In genomic region chr15:50563756-50564155, GRCh38 we compare ENCODE assay signal across 18 cellular contexts. TPM values are rescaled to one million over a fixed set of nuclear protein-coding genes. Genes with fewer than 3 reads are reported as not detected.
DNase-seq lines count a peak whose midpoint lies in the region; ATAC-seq and TF ChIP-seq lines count a peak whose summit lies in the region.
"Had no signal": no experiment of that assay in that cellular context is flagged by ENCODE, and none has a peak within 500 bp of the region (broad histone marks: within the 10 kb centered on the region; RNA-seq: fewer than 3 reads in every experiment).

No MANE protein-coding gene starts in this region.

- H2AFZ ChIP-seq in GM23338 = no peak overlapping the region

- no peak for TF ChIP-seq CTCF in GM23338 (conservative IDR thresholded peaks at IDR 0.05; ENCODE audit: low read depth in 2 of 2)

- H3K27me3 Mint-ChIP-seq in activated CD8-positive, alpha-beta memory T cell treated with anti-CD3 and anti-CD28 coated beads, Interleukin-2, amount 10 ng/mL, durations not matched to agents 7 days and 5 days = no peaks in the 10 kb centered on the region
- no peaks in the 10 kb centered on the region for H3K27me3 Mint-ChIP-seq in GM23338 (ENCODE audit: insufficient read depth, low read depth, poor library complexity)
- no peaks in the 10 kb centered on the region for H3K27me3 Mint-ChIP-seq in activated T-helper 1 cell treated with anti-CD3 and anti-CD28 coated beads, Interleukin-12 subunit alpha, Interleukin-12 subunit beta, Interleukin-2, Interleukin-4 antibody, amounts not matched to agents 30 ng/mL and 10 ng/mL and 1 ng/mL, durations not matched to agents 14 hours and 24 hours and 36 hours (ENCODE audit: insufficient read depth)
- H3K27me3 Mint-ChIP-seq in stimulated activated memory B cell treated with anti-CD40 and anti-IgM and Interleukin-4, amounts not matched to agents 10 μg/mL and 1 μg/mL and 100 μg/mL, for 72 hours = no peaks in the 10 kb centered on the region

- H3K4me3 Mint-ChIP-seq in activated CD8-positive, alpha-beta memory T cell treated with anti-CD3 and anti-CD28 coated beads, Interleukin-2, amount 10 ng/mL, durations not matched to agents 7 days and 5 days = no peak overlapping the region
- H3K4me3 Mint-ChIP-seq in GM23338 = no peak overlapping the region
- no peak overlapping the region for H3K4me3 Mint-ChIP-seq in activated T-helper 1 cell treated with anti-CD3 and anti-CD28 coated beads, Interleukin-12 subunit alpha, Interleukin-12 subunit beta, Interleukin-2, Interleukin-4 antibody, amounts not matched to agents 30 ng/mL and 10 ng/mL and 1 ng/mL, durations not matched to agents 14 hours and 24 hours and 36 hours
- H3K4me3 Mint-ChIP-seq in stimulated activated memory B cell treated with anti-CD40 and anti-IgM and Interleukin-4, amounts not matched to agents 10 μg/mL and 1 μg/mL and 100 μg/mL, for 72 hours = no peak overlapping the region
- H3K4me3 Mint-ChIP-seq: CD14-positive monocyte had no signal

- H3K4me1 Mint-ChIP-seq in activated CD8-positive, alpha-beta memory T cell treated with anti-CD3 and anti-CD28 coated beads, Interleukin-2, amount 10 ng/mL, durations not matched to agents 7 days and 5 days = peaks cover 27% of the 10 kb centered on the region
- no peaks in the 10 kb centered on the region for H3K4me1 Mint-ChIP-seq in GM23338
- H3K4me1 Mint-ChIP-seq in activated T-helper 1 cell treated with anti-CD3 and anti-CD28 coated beads, Interleukin-12 subunit alpha, Interleukin-12 subunit beta, Interleukin-2, Interleukin-4 antibody, amounts not matched to agents 30 ng/mL and 10 ng/mL and 1 ng/mL, durations not matched to agents 14 hours and 24 hours and 36 hours (ENCODE audit: low read depth) = peaks cover 25% of the 10 kb centered on the region
- H3K4me1 Mint-ChIP-seq in stimulated activated memory B cell treated with anti-CD40 and anti-IgM and Interleukin-4, amounts not matched to agents 10 μg/mL and 1 μg/mL and 100 μg/mL, for 72 hours = no peaks in the 10 kb centered on the region

- peak overlapping the region; percentile 18; the same call in 1 of the 2 replicates for H3K27ac ChIP-seq in GM23338 (ENCODE audit: low read depth)

- H3K4me3 ChIP-seq in GM23338 = no peak overlapping the region

- no peaks in the 10 kb centered on the region for H3K4me1 ChIP-seq in GM23338 (ENCODE audit: insufficient read depth)
- H3K4me1 ChIP-seq: Caco-2 had no signal

- peaks cover 19% of the 10 kb centered on the region for H3K36me3 ChIP-seq in GM23338 (ENCODE audit: insufficient read depth)

- DNase-seq in activated CD8-positive, alpha-beta memory T cell treated with anti-CD3 and anti-CD28 coated beads, Interleukin-2, amount 10 ng/mL, durations not matched to agents 7 days and 5 days = no peak
- DNase-seq in activated CD8-positive, alpha-beta memory T cell treated with anti-CD3 and anti-CD28 coated beads for 24 hours = no peak
- no peak for DNase-seq in GM23338 (ENCODE audit: low spot score)
- DNase-seq in activated T-helper 1 cell treated with anti-CD3 and anti-CD28 coated beads, Interleukin-12 subunit alpha, Interleukin-12 subunit beta, Interleukin-2, Interleukin-4 antibody, amounts not matched to agents 30 ng/mL and 10 ng/mL and 1 ng/mL, durations not matched to agents 14 hours and 24 hours and 36 hours (ENCODE audit: low spot score) = no peak
- DNase-seq in NCI-H2081 (lab: John Stamatoyannopoulos, UW) = no peak
- no peak for DNase-seq in iPS-NIHi7 (ENCODE audit: extremely low spot score)
- DNase-seq: AML-193; Caco-2; DMS153; KBM-7; NCI-H1417 treated with DMSO at 0.1 percent for 48 hours; NCI-H2029; NCI-H446 treated with DMSO at 0.1 percent for 48 hours; NK-92 treated with Interleukin-12 subunit alpha and Interleukin-12 subunit beta, amount 100 ng/mL, for 24 hours had no signal

- H3K9me3 Mint-ChIP-seq in activated CD8-positive, alpha-beta memory T cell treated with anti-CD3 and anti-CD28 coated beads, Interleukin-2, amount 10 ng/mL, durations not matched to agents 7 days and 5 days (ENCODE audit: low read depth) = no peaks in the 10 kb centered on the region
- no peaks in the 10 kb centered on the region for H3K9me3 Mint-ChIP-seq in GM23338
- peaks cover 4% of the 10 kb centered on the region for H3K9me3 Mint-ChIP-seq in activated T-helper 1 cell treated with anti-CD3 and anti-CD28 coated beads, Interleukin-12 subunit alpha, Interleukin-12 subunit beta, Interleukin-2, Interleukin-4 antibody, amounts not matched to agents 30 ng/mL and 10 ng/mL and 1 ng/mL, durations not matched to agents 14 hours and 24 hours and 36 hours
- H3K9me3 Mint-ChIP-seq in stimulated activated memory B cell treated with anti-CD40 and anti-IgM and Interleukin-4, amounts not matched to agents 10 μg/mL and 1 μg/mL and 100 μg/mL, for 72 hours = no peaks in the 10 kb centered on the region
- H3K9me3 Mint-ChIP-seq: CD14-positive monocyte had no signal

- intact Hi-C loops in activated T-helper 1 cell treated with anti-CD3 and anti-CD28 coated beads, Interleukin-12 subunit alpha, Interleukin-12 subunit beta, Interleukin-2, Interleukin-4 antibody, amounts not matched to agents 30 ng/mL and 10 ng/mL and 1 ng/mL, durations not matched to agents 14 hours and 24 hours and 36 hours (cut with micrococcal nuclease) = loop anchor here (1.0 to 5.0 kb wide), 5 partner anchors 76 to 343 kb away; partner anchors contain the start of genes GABPB1 and TRPM7

- H3K4me2 ChIP-seq in GM23338 = no peak overlapping the region

- no peaks in the 10 kb centered on the region for H3F3A ChIP-seq in GM23338 (replicated peaks; ENCODE audit: low read depth)

- H3K36me3 Mint-ChIP-seq in activated CD8-positive, alpha-beta memory T cell treated with anti-CD3 and anti-CD28 coated beads, Interleukin-2, amount 10 ng/mL, durations not matched to agents 7 days and 5 days = peaks cover 54% of the 10 kb centered on the region
- peaks cover 21% of the 10 kb centered on the region; the same call in 1 of the 3 replicates for H3K36me3 Mint-ChIP-seq in GM23338 (ENCODE audit: low read depth)
- peaks cover 28% of the 10 kb centered on the region for H3K36me3 Mint-ChIP-seq in activated T-helper 1 cell treated with anti-CD3 and anti-CD28 coated beads, Interleukin-12 subunit alpha, Interleukin-12 subunit beta, Interleukin-2, Interleukin-4 antibody, amounts not matched to agents 30 ng/mL and 10 ng/mL and 1 ng/mL, durations not matched to agents 14 hours and 24 hours and 36 hours (ENCODE audit: low read depth)
- H3K36me3 Mint-ChIP-seq in stimulated activated memory B cell treated with anti-CD40 and anti-IgM and Interleukin-4, amounts not matched to agents 10 μg/mL and 1 μg/mL and 100 μg/mL, for 72 hours = peaks cover 42% of the 10 kb centered on the region

- H3K79me2 ChIP-seq in GM23338 (replicated peaks; ENCODE audit: insufficient read depth) = no peaks in the 10 kb centered on the region; the same call in 1 of the 2 replicates

- CTCF ChIA-PET in activated CD8-positive, alpha-beta memory T cell treated with anti-CD3 and anti-CD28 coated beads, Interleukin-2, amount 10 ng/mL, durations not matched to agents 7 days and 5 days (lab: Charles Lee) = no interaction called here

- no peaks in the 10 kb centered on the region for H3K9me2 ChIP-seq in GM23338 (ENCODE audit: insufficient read depth)

- H3K27ac Mint-ChIP-seq in activated CD8-positive, alpha-beta memory T cell treated with anti-CD3 and anti-CD28 coated beads, Interleukin-2, amount 10 ng/mL, durations not matched to agents 7 days and 5 days = peak overlapping the region; percentile 78
- H3K27ac Mint-ChIP-seq in GM23338 = no peak overlapping the region
- H3K27ac Mint-ChIP-seq in activated T-helper 1 cell treated with anti-CD3 and anti-CD28 coated beads, Interleukin-12 subunit alpha, Interleukin-12 subunit beta, Interleukin-2, Interleukin-4 antibody, amounts not matched to agents 30 ng/mL and 10 ng/mL and 1 ng/mL, durations not matched to agents 14 hours and 24 hours and 36 hours = peak overlapping the region; percentile 87
- peak overlapping the region; percentile 18 for H3K27ac Mint-ChIP-seq in stimulated activated memory B cell treated with anti-CD40 and anti-IgM and Interleukin-4, amounts not matched to agents 10 μg/mL and 1 μg/mL and 100 μg/mL, for 72 hours

- H3K27me3 ChIP-seq in GM23338 (ENCODE audit: insufficient read depth) = no peaks in the 10 kb centered on the region

- no peak for ATAC-seq in activated CD8-positive, alpha-beta memory T cell treated with anti-CD3 and anti-CD28 coated beads, Interleukin-2, amount 10 ng/mL, durations not matched to agents 7 days and 5 days
- ATAC-seq in GM23338 = no peak
- ATAC-seq in stimulated activated memory B cell treated with anti-CD40 and anti-IgM and Interleukin-4, amounts not matched to agents 10 μg/mL and 1 μg/mL and 100 μg/mL, for 72 hours = no peak

- H4K20me1 ChIP-seq in GM23338 (replicated peaks; ENCODE audit: insufficient read depth) = peaks cover 4% of the 10 kb centered on the region

TF ChIP-seq in GM23338, 12 proteins besides CTCF, POLR2A, EP300 and RAD21 (continues in another document):
- TF ChIP-seq NANOG (IDR thresholded peaks at IDR 0.05; ENCODE audit: borderline replicate concordance) (no peak), STAT1 (IDR thresholded peaks at IDR 0.05; ENCODE audit: unreplicated experiment) (no peak), CREB1 (CRISPR knock-in tag; IDR thresholded peaks at IDR 0.05; ENCODE audit: low read depth) (no peak), JUNB (IDR thresholded peaks at IDR 0.05; ENCODE audit: unreplicated experiment) (no peak), EZH2 (IDR thresholded peaks at IDR 0.05; ENCODE audit: low read depth, unreplicated experiment) (no peak), ZNF331 (CRISPR knock-in tag; IDR thresholded peaks at IDR 0.05; ENCODE audit: low read depth) (no peak), ETS1 (IDR thresholded peaks at IDR 0.05) (no peak), ZNF114 (CRISPR knock-in tag; IDR thresholded peaks at IDR 0.05) (no peak), POLR2AphosphoS5 (IDR thresholded peaks at IDR 0.05; ENCODE audit: low read depth) (no peak)

RNA-seq across cellular contexts. Expression of gene USP50, which starts 17.3 kb away (rescaled TPM):
- total RNA-seq in activated CD8-positive, alpha-beta memory T cell treated with anti-CD3 and anti-CD28 coated beads, Interleukin-2, amount 10 ng/mL, durations not matched to agents 7 days and 5 days = not detected
- not detected in 2 replicates for total RNA-seq in GM23338 (2014; rRNA removed; shearing (Covaris generic))
- polyA plus RNA-seq in GM23338 (2016; fragmentation: Nextera tagmentation; extraction: Ambion mirVana) = 6.3 and 6.4 TPM in 2 replicates
- 0.37 TPM in 1 of 2 replicates, not detected in the other for total RNA-seq in activated T-helper 1 cell treated with anti-CD3 and anti-CD28 coated beads, Interleukin-12 subunit alpha, Interleukin-12 subunit beta, Interleukin-2, Interleukin-4 antibody, amounts not matched to agents 30 ng/mL and 10 ng/mL and 1 ng/mL, durations not matched to agents 14 hours and 24 hours and 36 hours
- total RNA-seq: H1, OCI-LY7 had no signal
- polyA plus RNA-seq: CD14-positive monocyte, H1 had no signal
